ENCODE assay signal across 20 cellular contexts in genomic region chr16:73610605-73611177, GRCh38.
DNase-seq lines count a peak whose midpoint lies in the region; ATAC-seq, FAIRE-seq and TF ChIP-seq lines count a peak whose summit lies in the region.
"Had no signal": no experiment of that assay in that cellular context is flagged by ENCODE, and none has a peak within 500 bp of the region (broad histone marks: within the 10 kb centered on the region; RNA-seq: fewer than 3 reads in every experiment).

No MANE protein-coding gene starts in this region.

- H2AFZ ChIP-seq in PC-3 (ENCODE audit: low read length) = no peak overlapping the region

- intact Hi-C loops in PC-3 (cut with micrococcal nuclease) = no loop called here

- WGBS in A549 (ENCODE audit: missing lambda C conversion rate) = 16% methylated on average over 5 of the region's 5 CpGs

- no peaks in the 10 kb centered on the region for H4K20me1 ChIP-seq in PC-3 (ENCODE audit: low read length)
- H4K20me1 ChIP-seq: BLaER1 had no signal

- no peak for DNase-seq in A549 (ENCODE audit: low read depth in 1 of 2, low spot score in 1 of 2)
- DNase-seq in DMS153 treated with DMSO at 0.1 percent for 48 hours (lab: John Stamatoyannopoulos, UW; ENCODE audit: unreplicated experiment) = peak; percentile 56
- peak; percentile 16 for DNase-seq in NCI-H69 (lab: John Stamatoyannopoulos, UW)
- DNase-seq in NAMALWA (ENCODE audit: low spot score) = no peak
- no peak for DNase-seq in ureter (ENCODE audit: low spot score)
- no peak for DNase-seq in DMS 273 (lab: John Stamatoyannopoulos, UW; ENCODE audit: unreplicated experiment)
- no peak for DNase-seq in PC-3
- DNase-seq: DMS79; NCI-H1105; NCI-H2029 treated with DMSO at 0.1 percent for 48 hours; NCI-H446; NK-92 treated with Interleukin-12 subunit alpha and Interleukin-12 subunit beta, amount 100 ng/mL, for 24 hours; SK-N-SH; T-helper 1 cell had no signal

- no peaks in the 10 kb centered on the region for H3F3A ChIP-seq in PC-3 (ENCODE audit: low read length, unreplicated experiment)

- POLR2A ChIA-PET in A549 (lab: Yijun Ruan, JAX) = no interaction called here
- POLR2A ChIA-PET in PC-3 (lab: Charles Lee; ENCODE audit: unreplicated experiment) = no interaction called here

- no peak for FAIRE-seq in A549 (lab: Jason Lieb, UNC)
- FAIRE-seq: GM12891, GM19239, HTR-8/SVneo, K562 had no signal

- TF ChIP-seq RAD21 in A549 (conservative IDR thresholded peaks at IDR 0.05 in 1 of 2, IDR thresholded peaks at IDR 0.05 in 1 of 2) = no peak

- H3K36me3 ChIP-seq in iPS-20b (ENCODE audit: insufficient read depth, low read depth, low read length) (no peaks in the 10 kb centered on the region), PC-3 (ENCODE audit: low read depth, low read length) (no peaks in the 10 kb centered on the region)
- H3K36me3 ChIP-seq: BLaER1 had no signal

- H3K4me1 ChIP-seq in A549 (no peaks in the 10 kb centered on the region), iPS-20b (ENCODE audit: insufficient read depth, low read length) (peaks cover 25% of the 10 kb centered on the region), PC-3 (ENCODE audit: insufficient read depth, low read length) (no peaks in the 10 kb centered on the region)
- H3K4me1 ChIP-seq: BLaER1 had no signal

- BruUV-seq in PC-3 (replicated peaks; lab: Mats Ljungman, UMichigan) = no TSS peak

- no peaks in the 10 kb centered on the region for H3K9me2 ChIP-seq in PC-3 (replicated peaks; ENCODE audit: low read length)
- H3K9me2 ChIP-seq: SK-N-SH had no signal

- TF ChIP-seq EP300 in A549 (IDR thresholded peaks at IDR 0.05) = no peak

- H3K27ac ChIP-seq in A549 (no peak overlapping the region), iPS-20b (ENCODE audit: low read length) (no peak overlapping the region), PC-3 (ENCODE audit: low read length) (no peak overlapping the region)
- H3K27ac ChIP-seq: BLaER1 had no signal

- no peaks in the 10 kb centered on the region for H3K9me3 ChIP-seq in A549
- H3K9me3 ChIP-seq in iPS-20b (ENCODE audit: insufficient read depth, low read depth, low read length) = no peaks in the 10 kb centered on the region
- H3K9me3 ChIP-seq in PC-3 (ENCODE audit: low read length) = no peaks in the 10 kb centered on the region
- H3K9me3 ChIP-seq: BLaER1, SK-N-SH had no signal

- no peak for TF ChIP-seq POLR2A in A549 (IDR thresholded peaks at IDR 0.05; ENCODE audit: low read length)

- H3K27me3 ChIP-seq in iPS-20b (ENCODE audit: insufficient read depth, low read length) = no peaks in the 10 kb centered on the region
- peaks cover 77% of the 10 kb centered on the region for H3K27me3 ChIP-seq in PC-3 (ENCODE audit: low read length)

- TF ChIP-seq CTCF in A549 (IDR thresholded peaks at IDR 0.05) = no peak
- TF ChIP-seq CTCF in PC-3 (conservative IDR thresholded peaks at IDR 0.05; ENCODE audit: low read depth, low read length) = no peak

- CTCF ChIA-PET in A549 (lab: Yijun Ruan, JAX) (no interaction called here), PC-3 (lab: Charles Lee) (no interaction called here)

- H3K4me3 ChIP-seq in A549 (no peak overlapping the region), iPS-20b (ENCODE audit: low read length) (no peak overlapping the region), PC-3 (ENCODE audit: low read length) (no peak overlapping the region)
- H3K4me3 ChIP-seq: BLaER1, K562 had no signal

- H3K4me2 ChIP-seq in A549 (no peak overlapping the region), PC-3 (ENCODE audit: low read length) (no peak overlapping the region)
- H3K4me2 ChIP-seq: BLaER1, SK-N-SH had no signal

- H3K9ac ChIP-seq in iPS-20b (ENCODE audit: low read depth, low read length) (peak overlapping the region; percentile 7; the same call in 1 of the 2 replicates), PC-3 (ENCODE audit: low read length) (no peak overlapping the region)
- H3K9ac ChIP-seq: BLaER1, SK-N-SH had no signal

- H3K79me2 ChIP-seq in PC-3 (ENCODE audit: low read length) = no peaks in the 10 kb centered on the region

- ATAC-seq in A549 (no peak), PC-3 (no peak)
- ATAC-seq: K562 had no signal

TF ChIP-seq in A549, 52 proteins besides CTCF, POLR2A, EP300 and RAD21:
- TF ChIP-seq CBX8 (IDR thresholded peaks at IDR 0.05) (0 out of 2 replicates have a peak, but pooled peaks have one; percentile 57), NR3C1 (IDR thresholded peaks at IDR 0.05) (no peak)

Comparison
In these comparisons a context has a peak if more than half of its experiments do, and no peak if none do; other contexts are left out.
1. DNase-seq: peak in DMS153 treated with DMSO at 0.1 percent for 48 hours (single experiment) and NCI-H69 (single experiment); none in A549 (0 of 2), NAMALWA (single experiment), ureter (single experiment), DMS 273 (single experiment) and PC-3 (single experiment).